8 cellular contexts compared by ENCODE assay signal in the genomic region with DNA sequence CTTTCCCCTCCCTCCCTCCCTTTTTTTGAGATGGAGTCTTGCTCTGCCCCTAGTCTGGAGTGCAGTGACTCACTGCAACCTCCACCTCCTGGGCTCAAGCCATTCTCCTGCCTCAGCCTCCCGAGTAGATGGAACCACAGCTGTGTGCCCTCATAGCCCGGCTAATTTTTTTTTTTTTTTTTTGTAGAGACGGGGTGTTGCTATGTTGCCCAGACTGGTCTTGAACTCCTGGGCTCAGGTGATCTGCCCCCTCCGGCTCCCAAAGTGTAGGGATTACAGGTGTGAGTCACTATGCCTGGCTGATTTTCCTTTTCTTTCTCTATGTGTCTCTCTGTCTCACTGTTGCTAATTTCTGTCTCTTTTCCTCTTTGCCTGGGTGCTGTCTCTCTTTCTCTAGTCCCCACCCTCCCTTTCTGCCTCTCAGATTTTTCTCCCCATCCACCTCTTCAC.
A peak's percentile ranks its signal among the peaks of the same experiment; 100 is the strongest.
DNase-seq lines count a peak whose midpoint lies in the region; ATAC-seq and TF ChIP-seq lines count a peak whose summit lies in the region.

No MANE protein-coding gene starts in this region.

- peak in 1 of 2 donors; percentile 32 for ATAC-seq in activated T-cell treated with anti-CD3 and anti-CD28 coated beads, Interleukin-2, amount 50 U/mL, for 4 hours
- ATAC-seq in HG03457 (IDR thresholded peaks at IDR 0.05; ENCODE audit: unreplicated experiment) (no peak), psoas muscle (no peak)

- DNase-seq in activated T-cell treated with anti-CD3 and anti-CD28 coated beads, Interleukin-2, amount 50 U/mL, for 4 hours: no peak
- no peak for DNase-seq in activated T-cell treated with anti-CD3 and anti-CD28 coated beads, Interleukin-2, amount 50 U/mL, for 1 hour
- DNase-seq in RWPE1 (ENCODE audit: low spot score) (no peak), epithelial cell of prostate (ENCODE audit: low read depth, low spot score) (peak; percentile 22), progenitor cell of endocrine pancreas (ENCODE audit: low spot score, unreplicated experiment) (no peak), psoas muscle (no peak), CD1c-positive myeloid dendritic cell (ENCODE audit: extremely low spot score) (no peak)

- H3K36me3 ChIP-seq in psoas muscle (ENCODE audit: insufficient read depth in 1 of 2, low read depth in 1 of 2): no peaks in the 10 kb centered on the region

- no peaks in the 10 kb centered on the region for H3K36me3 Mint-ChIP-seq in activated T-cell treated with anti-CD3 and anti-CD28 coated beads, Interleukin-2, amount 50 U/mL, for 4 hours (ENCODE audit: insufficient read depth)
- peaks cover 9% of the 10 kb centered on the region for H3K36me3 Mint-ChIP-seq in progenitor cell of endocrine pancreas (ENCODE audit: insufficient read depth)

- H3K4me3 ChIP-seq in psoas muscle: no peak overlapping the region

- H3K27me3 Mint-ChIP-seq in activated T-cell treated with anti-CD3 and anti-CD28 coated beads, Interleukin-2, amount 50 U/mL, for 4 hours (ENCODE audit: low read depth): peaks cover 41% of the 10 kb centered on the region
- H3K27me3 Mint-ChIP-seq in progenitor cell of endocrine pancreas: peaks cover 31% of the 10 kb centered on the region

- no peaks in the 10 kb centered on the region for H3K9me3 ChIP-seq in psoas muscle

- H3K4me3 Mint-ChIP-seq in activated T-cell treated with anti-CD3 and anti-CD28 coated beads, Interleukin-2, amount 50 U/mL, for 4 hours: peak overlapping the region; percentile 54
- peak overlapping the region; percentile 27 for H3K4me3 Mint-ChIP-seq in progenitor cell of endocrine pancreas (ENCODE audit: low read depth)

- peak overlapping the region; percentile 1; the same call in 1 of the 2 replicates for H3K27ac ChIP-seq in RWPE1
- H3K27ac ChIP-seq in epithelial cell of prostate: peak overlapping the region; percentile 17
- H3K27ac ChIP-seq in psoas muscle: no peak overlapping the region

- TF ChIP-seq CTCF in RWPE1 (conservative IDR thresholded peaks at IDR 0.05; ENCODE audit: low read depth) (no peak), progenitor cell of endocrine pancreas (IDR thresholded peaks at IDR 0.05; ENCODE audit: unreplicated experiment) (no peak), psoas muscle (IDR thresholded peaks at IDR 0.05) (no peak)

- no peak overlapping the region for H3K27ac Mint-ChIP-seq in progenitor cell of endocrine pancreas

- H3K4me1 ChIP-seq in psoas muscle: no peaks in the 10 kb centered on the region

- intact Hi-C loops in psoas muscle (cut with DNase I): loop anchor here in 1 of 2 donors (10.0 kb wide), 1 partner anchor 1948 kb away; no protein-coding TSS in a partner anchor

- peaks cover 0 to 36% (median 13%) of the 10 kb centered on the region in 3 donors for H3K27me3 ChIP-seq in psoas muscle (ENCODE audit: insufficient read depth in 3 of 3, low read length in 2 of 3)

- no peaks in the 10 kb centered on the region for H3K9me3 Mint-ChIP-seq in activated T-cell treated with anti-CD3 and anti-CD28 coated beads, Interleukin-2, amount 50 U/mL, for 4 hours
- no peaks in the 10 kb centered on the region for H3K9me3 Mint-ChIP-seq in progenitor cell of endocrine pancreas (ENCODE audit: low read depth)

- POLR2A ChIA-PET in RWPE1 (lab: Yijun Ruan, JAX; ENCODE audit: low non-redundant PET): no interaction called here

- CTCF ChIA-PET in RWPE1 (lab: Yijun Ruan, JAX): interaction anchor here (0.6 to 1.1 kb wide), 2 partner anchors 177 to 206 kb away, joined by 3 read pairs; no protein-coding TSS in a partner anchor

- 22 to 44% (median 43%) methylated on average over 4 of the region's 4 CpGs for WGBS in psoas muscle, 3 donors

- H3K4me1 Mint-ChIP-seq in activated T-cell treated with anti-CD3 and anti-CD28 coated beads, Interleukin-2, amount 50 U/mL, for 4 hours (ENCODE audit: low read depth): peaks cover 12% of the 10 kb centered on the region
- H3K4me1 Mint-ChIP-seq in progenitor cell of endocrine pancreas (ENCODE audit: low read depth): peaks cover 12% of the 10 kb centered on the region
